In genomic region chr3:52705438-52705687, GRCh38 we compare ENCODE assay signal across 8 cellular contexts. TPM values are rescaled to one million over a fixed set of nuclear protein-coding genes. Genes with fewer than 3 reads are reported as not detected.
A peak's percentile ranks its signal among the peaks of the same experiment; 100 is the strongest.
DNase-seq lines count a peak whose midpoint lies in the region; ATAC-seq and TF ChIP-seq lines count a peak whose summit lies in the region.

No MANE protein-coding gene starts in this region.

- H3K27me3 ChIP-seq in SK-N-SH (ENCODE audit: insufficient read depth) (no peaks in the 10 kb centered on the region), iPS-15b (ENCODE audit: control insufficient read depth, insufficient read depth, low read length) (no peaks in the 10 kb centered on the region), stomach smooth muscle (ENCODE audit: control insufficient read depth in 1 of 2, insufficient read depth in 2 of 2, low read length in 2 of 2) (no peaks in the 10 kb centered on the region)

- H3K9me3 ChIP-seq in SK-N-SH (no peaks in the 10 kb centered on the region), iPS-15b (ENCODE audit: control insufficient read depth, insufficient read depth, low read length) (no peaks in the 10 kb centered on the region), stomach smooth muscle (ENCODE audit: control insufficient read depth in 2 of 2, low read length in 2 of 2) (no peaks in the 10 kb centered on the region)

- H3K9ac ChIP-seq in SK-N-SH (peak overlapping the region; percentile 85), iPS-15b (ENCODE audit: low read depth, low read length) (peak overlapping the region; percentile 88), stomach smooth muscle (ENCODE audit: low read length in 2 of 2) (peak overlapping the region; percentile 97 to 99)

- peaks cover 79% of the 10 kb centered on the region for H3K79me2 ChIP-seq in SK-N-SH (ENCODE audit: insufficient read depth)

- H3K27ac Mint-ChIP-seq in activated CD8-positive, alpha-beta T cell treated with anti-CD3 and anti-CD28 coated beads for 36 hours = peak overlapping the region; percentile 91

- H3K9me2 ChIP-seq in SK-N-SH = no peaks in the 10 kb centered on the region

- no peak for DNase-seq in SK-N-SH
- DNase-seq in activated CD8-positive, alpha-beta T cell treated with anti-CD3 and anti-CD28 coated beads for 36 hours = peak; percentile 72
- no peak for DNase-seq in superior temporal gyrus (ENCODE audit: extremely low spot score)
- DNase-seq in stimulated activated CD4-positive, alpha-beta T cell treated with anti-CD3 and anti-CD28 coated beads, Interleukin-4, amount 100 ng/mL, for 4 hours = no peak

- peaks cover 30% of the 10 kb centered on the region for H3K4me1 Mint-ChIP-seq in activated CD8-positive, alpha-beta T cell treated with anti-CD3 and anti-CD28 coated beads for 36 hours (ENCODE audit: low read depth)

- H3K4me3 ChIP-seq in SK-N-SH (ENCODE audit: low read depth in 2 of 2, low read length in 1 of 2) (peak overlapping the region; percentile 79 to 84), iPS-15b (ENCODE audit: low read depth, low read length) (peak overlapping the region; percentile 98), stomach smooth muscle (ENCODE audit: low read length in 2 of 2) (peak overlapping the region; percentile 99)

- H3K36me3 ChIP-seq in SK-N-SH (replicated peaks in 1 of 2; ENCODE audit: control insufficient read depth in 1 of 2, insufficient read depth in 2 of 2, low read length in 1 of 2) = peaks cover 10 to 25% of the 10 kb centered on the region in 2 experiments
- no peaks in the 10 kb centered on the region for H3K36me3 ChIP-seq in iPS-15b (ENCODE audit: control insufficient read depth, insufficient read depth, low read length)
- peaks cover 7 to 10% of the 10 kb centered on the region in 2 donors for H3K36me3 ChIP-seq in stomach smooth muscle (ENCODE audit: control insufficient read depth in 2 of 2, insufficient read depth in 2 of 2, low read length in 2 of 2)

- H2AFZ ChIP-seq in SK-N-SH (ENCODE audit: low read depth) = peak overlapping the region; percentile 95

- peak overlapping the region; percentile 91 for H3K4me2 ChIP-seq in SK-N-SH

- ATAC-seq in SK-N-SH treated with all-trans-retinoic acid at 6 μM for 48 hours = no peak
- peak; percentile 62 for ATAC-seq in activated CD8-positive, alpha-beta T cell treated with anti-CD3 and anti-CD28 coated beads for 36 hours
- ATAC-seq in HG03108 (IDR thresholded peaks at IDR 0.05; ENCODE audit: unreplicated experiment) = no peak

- 0% methylated on average over 3 of the region's 25 CpGs for whole genome bisulfite sequencing in SK-N-SH (ENCODE audit: low lambda C conversion rate)

- H3K4me3 Mint-ChIP-seq in activated CD8-positive, alpha-beta T cell treated with anti-CD3 and anti-CD28 coated beads for 36 hours = peak overlapping the region; percentile 97

- no peaks in the 10 kb centered on the region for H3K9me3 Mint-ChIP-seq in activated CD8-positive, alpha-beta T cell treated with anti-CD3 and anti-CD28 coated beads for 36 hours

- POLR2A ChIA-PET in SK-N-SH (lab: Yijun Ruan, JAX) = interaction anchor here (0.6 kb wide), 1 partner anchor 179 kb away, joined by 3 read pairs; no protein-coding TSS in a partner anchor
- POLR2A ChIA-PET in activated CD8-positive, alpha-beta T cell treated with anti-CD3 and anti-CD28 coated beads for 36 hours (lab: Charles Lee) = interaction anchor here (1.2 to 6.0 kb wide), 6 partner anchors 9 to 70 kb away, joined by 3 to 101 read pairs (median 4); partner anchors contain the start of genes GNL3 and PBRM1

- TF ChIP-seq EP300 in SK-N-SH (IDR thresholded peaks at IDR 0.05; ENCODE audit: borderline replicate concordance in 1 of 2, low read depth in 1 of 2, low read length in 1 of 2) = no peak

- intact Hi-C loops in activated CD8-positive, alpha-beta T cell treated with anti-CD3 and anti-CD28 coated beads for 36 hours (cut with micrococcal nuclease) = loop anchor here (2.0 kb wide), 1 partner anchor 15 kb away; no protein-coding TSS in a partner anchor

- TF ChIP-seq RAD21 in SK-N-SH (IDR thresholded peaks at IDR 0.05; ENCODE audit: low read length) = no peak

- H3K27ac ChIP-seq in SK-N-SH (ENCODE audit: low read depth in 2 of 2, low read length in 1 of 2) = peak overlapping the region; percentile 80 to 90
- H3K27ac ChIP-seq in stomach smooth muscle (ENCODE audit: low read length) = peak overlapping the region; percentile 73

- peaks cover 24% of the 10 kb centered on the region for H3K36me3 Mint-ChIP-seq in activated CD8-positive, alpha-beta T cell treated with anti-CD3 and anti-CD28 coated beads for 36 hours (ENCODE audit: low read depth)

- no peaks in the 10 kb centered on the region for H4K20me1 ChIP-seq in SK-N-SH (ENCODE audit: insufficient read depth)

- TF ChIP-seq CTCF in SK-N-SH (IDR thresholded peaks at IDR 0.05) = no peak
- no peak for TF ChIP-seq CTCF in activated CD8-positive, alpha-beta T cell treated with anti-CD3 and anti-CD28 coated beads for 36 hours (IDR thresholded peaks at IDR 0.05)

- H3F3A ChIP-seq in SK-N-SH (replicated peaks; ENCODE audit: insufficient read depth) = peaks cover under 1% of the 10 kb centered on the region

- CTCF ChIA-PET in SK-N-SH (lab: Yijun Ruan, JAX) = interaction anchor here (1.0 to 2.1 kb wide), 4 partner anchors 13 to 277 kb away, joined by 3 to 6 read pairs (median 3); no protein-coding TSS in a partner anchor
- CTCF ChIA-PET in activated CD8-positive, alpha-beta T cell treated with anti-CD3 and anti-CD28 coated beads for 36 hours (lab: Charles Lee) = interaction anchor here (0.9 to 1.5 kb wide), 3 partner anchors 13 to 37 kb away, joined by 3 to 5 read pairs (median 3); no protein-coding TSS in a partner anchor

- no peaks in the 10 kb centered on the region for H3K27me3 Mint-ChIP-seq in activated CD8-positive, alpha-beta T cell treated with anti-CD3 and anti-CD28 coated beads for 36 hours

- H3K4me1 ChIP-seq in SK-N-SH (ENCODE audit: control insufficient read depth in 1 of 2, insufficient read depth in 2 of 2, low read depth in 1 of 2, low read length in 1 of 2) (peaks cover 9 to 18% of the 10 kb centered on the region in 2 experiments), iPS-15b (ENCODE audit: control insufficient read depth, insufficient read depth, low read length) (no peaks in the 10 kb centered on the region), stomach smooth muscle (ENCODE audit: control insufficient read depth, insufficient read depth, low read length) (peaks cover 30% of the 10 kb centered on the region)

TF ChIP-seq in SK-N-SH, 30 proteins besides CTCF, POLR2A, EP300 and RAD21 (continues in another document):
- TF ChIP-seq FOXJ3 (CRISPR knock-in tag; IDR thresholded peaks at IDR 0.05) = no peak
- TF ChIP-seq GATA2 (CRISPR knock-in tag; IDR thresholded peaks at IDR 0.05) = no peak
- TF ChIP-seq TAF1 (IDR thresholded peaks at IDR 0.05; ENCODE audit: borderline replicate concordance, low read depth, low read length) = no peak
- TF ChIP-seq TCF12 (IDR thresholded peaks at IDR 0.05) = no peak

TF ChIP-seq in SK-N-SH treated with all-trans-retinoic acid at 6 μM for 48 hours, 23 proteins besides CTCF, POLR2A, EP300 and RAD21:
- TF ChIP-seq TOX (CRISPR knock-in tag; IDR thresholded peaks at IDR 0.05; ENCODE audit: borderline replicate concordance) (no peak), GLIS3 (CRISPR knock-in tag; IDR thresholded peaks at IDR 0.05) (no peak), OSR1 (CRISPR knock-in tag; IDR thresholded peaks at IDR 0.05) (no peak), TCF4 (CRISPR knock-in tag; IDR thresholded peaks at IDR 0.05; ENCODE audit: borderline replicate concordance) (no peak), ARNTL (CRISPR knock-in tag; IDR thresholded peaks at IDR 0.05; ENCODE audit: borderline replicate concordance, low read depth) (no peak), ISL1 (CRISPR knock-in tag; IDR thresholded peaks at IDR 0.05) (no peak), CSDC2 (CRISPR knock-in tag; IDR thresholded peaks at IDR 0.05) (no peak)

RNA-seq across cellular contexts. Expression of gene GLT8D1, which starts 0.2 kb away (rescaled TPM):
- 102 and 135 TPM in 2 replicates for polyA plus RNA-seq in SK-N-SH (2012; rRNA removed)
- polyA plus RNA-seq in SK-N-SH (2012; cell fraction: cytosol; rRNA removed) = 117 and 120 TPM in 2 replicates
- polyA plus RNA-seq in SK-N-SH (2012; cell fraction: nucleus; rRNA removed) = 140 and 196 TPM in 2 replicates
- total RNA-seq in activated CD8-positive, alpha-beta T cell treated with anti-CD3 and anti-CD28 coated beads for 36 hours = 10 to 100 TPM; 34.0 to 35.0 TPM

RNA-seq across cellular contexts. Expression of gene SPCS1, which starts 0.5 kb away (rescaled TPM):
- polyA plus RNA-seq in SK-N-SH (2012; rRNA removed) = 191 and 198 TPM in 2 replicates
- polyA plus RNA-seq in SK-N-SH (2012; cell fraction: cytosol; rRNA removed) = 226 and 248 TPM in 2 replicates
- 34.2 and 53.4 TPM in 2 replicates for polyA plus RNA-seq in SK-N-SH (2012; cell fraction: nucleus; rRNA removed)
- 100 to 1,000 TPM; 116 to 120 TPM for total RNA-seq in activated CD8-positive, alpha-beta T cell treated with anti-CD3 and anti-CD28 coated beads for 36 hours

RNA-seq across cellular contexts. Expression of gene GNL3, which starts 19.5 kb away (rescaled TPM):
- polyA plus RNA-seq in SK-N-SH (2012; rRNA removed) = 55.0 and 77.0 TPM in 2 replicates
- 58.5 and 71.5 TPM in 2 replicates for polyA plus RNA-seq in SK-N-SH (2012; cell fraction: cytosol; rRNA removed)
- 107 and 224 TPM in 2 replicates for polyA plus RNA-seq in SK-N-SH (2012; cell fraction: nucleus; rRNA removed)
- total RNA-seq in activated CD8-positive, alpha-beta T cell treated with anti-CD3 and anti-CD28 coated beads for 36 hours = 100 to 1,000 TPM; 198 to 200 TPM

RNA-seq across cellular contexts. Expression of gene PBRM1, which starts 19.6 kb away (rescaled TPM):
- 14.0 and 14.3 TPM in 2 replicates for polyA plus RNA-seq in SK-N-SH (2012; rRNA removed)
- 13.5 and 14.0 TPM in 2 replicates for polyA plus RNA-seq in SK-N-SH (2012; cell fraction: cytosol; rRNA removed)
- polyA plus RNA-seq in SK-N-SH (2012; cell fraction: nucleus; rRNA removed) = 14.1 and 19.1 TPM in 2 replicates
- 10 to 100 TPM; 55.9 to 56.1 TPM for total RNA-seq in activated CD8-positive, alpha-beta T cell treated with anti-CD3 and anti-CD28 coated beads for 36 hours
